In genomic region chr9:110252509-110253139, GRCh38 we compare ENCODE assay signal across 13 cellular contexts. TPM values are rescaled to one million over a fixed set of nuclear protein-coding genes. Genes with fewer than 3 reads are reported as not detected.
A peak's percentile ranks its signal among the peaks of the same experiment; 100 is the strongest.
DNase-seq lines count a peak whose midpoint lies in the region; ATAC-seq and TF ChIP-seq lines count a peak whose summit lies in the region.
"Had no signal": no experiment of that assay in that cellular context is flagged by ENCODE, and none has a peak within 500 bp of the region (broad histone marks: within the 10 kb centered on the region; RNA-seq: fewer than 3 reads in every experiment).

No MANE protein-coding gene starts in this region.

- peaks cover 8 to 26% of the 10 kb centered on the region in 2 donors for H3K36me3 Mint-ChIP-seq in activated T-cell treated with anti-CD3 and anti-CD28 coated beads, Interleukin-2, amount 50 U/mL, for 72 hours (ENCODE audit: insufficient read depth in 2 of 2)
- H3K36me3 Mint-ChIP-seq in T-helper 2 cell treated with Interferon-gamma antibody and Interleukin-4, amounts not matched to agents 5 μg/mL and 100 μg/mL, for 36 hours (ENCODE audit: low read depth): peaks cover 36% of the 10 kb centered on the region
- peaks cover 49 to 70% of the 10 kb centered on the region in 2 donors for H3K36me3 Mint-ChIP-seq in stimulated activated naive B cell treated with anti-CD40 and anti-IgM and Interleukin-4, amounts not matched to agents 10 μg/mL and 1 μg/mL and 100 μg/mL, for 72 hours

- POLR2A ChIA-PET in GM10248 (lab: Yijun Ruan, JAX): no interaction called here

- ATAC-seq in activated T-cell treated with anti-CD3 and anti-CD28 coated beads, Interleukin-2, amount 50 U/mL, for 72 hours (replicated peaks in 1 of 2): no peak
- no peak for ATAC-seq in stimulated activated naive B cell treated with anti-CD40 and anti-IgM and Interleukin-4, amounts not matched to agents 10 μg/mL and 1 μg/mL and 100 μg/mL, for 72 hours (replicated peaks)
- ATAC-seq in HG02798 (IDR thresholded peaks at IDR 0.05; ENCODE audit: poor library complexity, unreplicated experiment) (no peak), GM19328 (IDR thresholded peaks at IDR 0.05; ENCODE audit: unreplicated experiment) (no peak)

- H3K4me3 ChIP-seq in fibroblast of pulmonary artery (replicated peaks; ENCODE audit: low read depth, low read length): no peak overlapping the region
- H3K4me3 ChIP-seq: testis had no signal

- no peaks in the 10 kb centered on the region for H3K9me3 Mint-ChIP-seq in activated T-cell treated with anti-CD3 and anti-CD28 coated beads, Interleukin-2, amount 50 U/mL, for 72 hours
- no peaks in the 10 kb centered on the region for H3K9me3 Mint-ChIP-seq in T-helper 2 cell treated with Interferon-gamma antibody and Interleukin-4, amounts not matched to agents 5 μg/mL and 100 μg/mL, for 36 hours
- H3K9me3 Mint-ChIP-seq in stimulated activated naive B cell treated with anti-CD40 and anti-IgM and Interleukin-4, amounts not matched to agents 10 μg/mL and 1 μg/mL and 100 μg/mL, for 72 hours: no peaks in the 10 kb centered on the region

- CTCF ChIA-PET in GM10248 (lab: Yijun Ruan, JAX): interaction anchor here (1.1 kb wide), 1 partner anchor 36 kb away, joined by 3 read pairs; no protein-coding TSS in a partner anchor

- peak overlapping the region; percentile 91 for H3K27ac Mint-ChIP-seq in activated T-cell treated with anti-CD3 and anti-CD28 coated beads, Interleukin-2, amount 50 U/mL, for 72 hours
- peak overlapping the region; percentile 60 for H3K27ac Mint-ChIP-seq in T-helper 2 cell treated with Interferon-gamma antibody and Interleukin-4, amounts not matched to agents 5 μg/mL and 100 μg/mL, for 36 hours
- H3K27ac Mint-ChIP-seq in stimulated activated naive B cell treated with anti-CD40 and anti-IgM and Interleukin-4, amounts not matched to agents 10 μg/mL and 1 μg/mL and 100 μg/mL, for 72 hours: peak overlapping the region; percentile 63

- no peak for DNase-seq in activated T-cell treated with anti-CD3 and anti-CD28 coated beads, Interleukin-2, amount 50 U/mL, for 72 hours
- DNase-seq in activated T-cell treated with anti-CD3 and anti-CD28 coated beads, Interleukin-2, amount 50 U/mL, for 1 hour: no peak
- DNase-seq in T-helper 2 cell treated with Interferon-gamma antibody and Interleukin-4, amounts not matched to agents 5 μg/mL and 100 μg/mL, for 36 hours (ENCODE audit: low spot score): no peak
- DNase-seq in fibroblast of pulmonary artery (ENCODE audit: low read depth) (peak; percentile 25), GM10248 (ENCODE audit: extremely low spot score) (no peak)
- no peak for DNase-seq in stimulated activated naive B cell treated with anti-CD40 and anti-IgM and Interleukin-4, amounts not matched to agents 10 μg/mL and 1 μg/mL and 100 μg/mL, for 72 hours
- DNase-seq: kidney; NCI-H1930; stimulated activated CD4-positive, alpha-beta T cell treated with anti-CD3 and anti-CD28 coated beads, Interleukin-4, amount 100 ng/mL, for 4 hours; testis had no signal

- TF ChIP-seq CTCF in fibroblast of pulmonary artery (IDR thresholded peaks at IDR 0.05; ENCODE audit: low read length, missing control alignments): no peak
- TF ChIP-seq CTCF in GM10248 (IDR thresholded peaks at IDR 0.05; ENCODE audit: control extremely low read depth, extremely low read depth, low read depth, missing control alignments): no peak

- H3K4me3 Mint-ChIP-seq in activated T-cell treated with anti-CD3 and anti-CD28 coated beads, Interleukin-2, amount 50 U/mL, for 72 hours: peak overlapping the region; percentile 96 to 98
- peak overlapping the region; percentile 33 for H3K4me3 Mint-ChIP-seq in T-helper 2 cell treated with Interferon-gamma antibody and Interleukin-4, amounts not matched to agents 5 μg/mL and 100 μg/mL, for 36 hours
- H3K4me3 Mint-ChIP-seq in stimulated activated naive B cell treated with anti-CD40 and anti-IgM and Interleukin-4, amounts not matched to agents 10 μg/mL and 1 μg/mL and 100 μg/mL, for 72 hours: peak overlapping the region; percentile 61 to 94
- H3K4me3 Mint-ChIP-seq: B cell had no signal

- H3K4me1 Mint-ChIP-seq in activated T-cell treated with anti-CD3 and anti-CD28 coated beads, Interleukin-2, amount 50 U/mL, for 72 hours (ENCODE audit: low read depth): peaks cover 57% of the 10 kb centered on the region
- H3K4me1 Mint-ChIP-seq in T-helper 2 cell treated with Interferon-gamma antibody and Interleukin-4, amounts not matched to agents 5 μg/mL and 100 μg/mL, for 36 hours (ENCODE audit: low read depth): peaks cover 46% of the 10 kb centered on the region
- H3K4me1 Mint-ChIP-seq in stimulated activated naive B cell treated with anti-CD40 and anti-IgM and Interleukin-4, amounts not matched to agents 10 μg/mL and 1 μg/mL and 100 μg/mL, for 72 hours: peaks cover 27 to 57% of the 10 kb centered on the region in 2 donors

- H3K27me3 Mint-ChIP-seq in activated T-cell treated with anti-CD3 and anti-CD28 coated beads, Interleukin-2, amount 50 U/mL, for 72 hours (ENCODE audit: low read depth): no peaks in the 10 kb centered on the region
- H3K27me3 Mint-ChIP-seq in T-helper 2 cell treated with Interferon-gamma antibody and Interleukin-4, amounts not matched to agents 5 μg/mL and 100 μg/mL, for 36 hours (ENCODE audit: low read depth): no peaks in the 10 kb centered on the region
- no peaks in the 10 kb centered on the region for H3K27me3 Mint-ChIP-seq in stimulated activated naive B cell treated with anti-CD40 and anti-IgM and Interleukin-4, amounts not matched to agents 10 μg/mL and 1 μg/mL and 100 μg/mL, for 72 hours
- H3K27me3 Mint-ChIP-seq: B cell had no signal

RNA-seq across cellular contexts. Expression of gene TXN, which starts 3.7 kb away (rescaled TPM):
- 100 to 1,000 TPM; 220 to 295 TPM for total RNA-seq in activated T-cell treated with anti-CD3 and anti-CD28 coated beads, Interleukin-2, amount 50 U/mL, for 72 hours

RNA-seq across cellular contexts. Expression of gene C9orf152, which starts 44.7 kb away (rescaled TPM):
- total RNA-seq in activated T-cell treated with anti-CD3 and anti-CD28 coated beads, Interleukin-2, amount 50 U/mL, for 72 hours: not detected
- total RNA-seq: B cell, testis had no signal

Comparison
In these comparisons a context has a peak if more than half of its experiments do, and no peak if none do; other contexts are left out.
1. H3K4me3 Mint-ChIP-seq: peak in every context shown above with its lines; median percentile 97 in activated T-cell treated with anti-CD3 and anti-CD28 coated beads, Interleukin-2, amount 50 U/mL, for 72 hours; 78 in stimulated activated naive B cell treated with anti-CD40 and anti-IgM and Interleukin-4, amounts not matched to agents 10 μg/mL and 1 μg/mL and 100 μg/mL, for 72 hours; 33 in T-helper 2 cell treated with Interferon-gamma antibody and Interleukin-4, amounts not matched to agents 5 μg/mL and 100 μg/mL, for 36 hours.